In the genomic region with DNA sequence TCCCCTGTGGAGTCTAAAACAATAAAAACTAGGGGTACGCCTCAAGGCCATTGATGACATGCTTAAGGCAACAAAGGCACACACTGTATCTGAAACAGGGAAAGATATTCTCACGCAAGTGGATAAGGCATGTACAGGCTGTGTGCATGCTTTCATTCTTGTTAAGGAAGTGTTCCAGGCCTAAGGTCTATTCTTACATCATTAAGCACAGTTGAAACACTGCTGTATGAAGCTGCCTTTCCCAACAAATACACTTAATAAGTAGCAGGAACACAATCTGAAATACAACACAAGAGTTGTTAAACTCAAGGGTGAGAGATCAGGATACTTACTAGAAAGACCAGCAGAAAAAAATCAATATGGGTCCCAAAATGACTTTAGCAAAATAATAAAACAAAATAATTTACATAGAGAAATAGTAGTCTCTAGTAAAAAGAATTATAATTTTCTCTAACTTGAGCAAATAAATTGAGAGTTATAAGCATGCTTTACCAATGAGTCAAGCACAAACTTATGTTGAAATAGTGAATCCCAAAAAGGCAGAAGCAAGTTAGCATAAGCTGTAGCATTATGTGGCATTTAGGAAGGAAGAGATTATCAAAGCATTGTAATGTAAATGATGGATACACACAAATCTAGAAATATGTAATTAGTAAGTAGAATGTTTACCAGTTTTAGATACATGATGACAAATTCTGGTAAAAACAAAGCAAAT, we compare ENCODE assay signal across 34 cellular contexts.
A peak's percentile ranks its signal among the peaks of the same experiment; 100 is the strongest.
DNase-seq lines count a peak whose midpoint lies in the region; ATAC-seq and TF ChIP-seq lines count a peak whose summit lies in the region.
"Had no signal": no experiment of that assay in that cellular context is flagged by ENCODE, and none has a peak within 500 bp of the region (broad histone marks: within the 10 kb centered on the region; RNA-seq: fewer than 3 reads in every experiment).

No MANE protein-coding gene starts in this region.

- peak overlapping the region; percentile 52 for H3K9ac ChIP-seq in adipocyte (ENCODE audit: low read length)
- H3K9ac ChIP-seq: KMS-11 had no signal

- no peak for ATAC-seq in thoracic aorta (ENCODE audit: insufficient number of reproducible peaks, low FRiP score, low read depth)
- ATAC-seq: activated CD8-positive, alpha-beta T cell treated with anti-CD3 and anti-CD28 coated beads, Interleukin-2, amount 10 ng/mL, durations not matched to agents 7 days and 5 days; activated naive CD4-positive, alpha-beta T cell treated with anti-CD3 and anti-CD28 coated beads, Interleukin-2, amount 50 U/mL, for 72 hours; HCT116; mucosa of descending colon; right cardiac atrium; stimulated activated memory B cell treated with anti-CD40 and anti-IgM and Interleukin-4, amounts not matched to agents 10 μg/mL and 1 μg/mL and 100 μg/mL, for 72 hours had no signal

- H3K4me1 ChIP-seq in adipocyte (ENCODE audit: control insufficient read depth, insufficient read depth, low read length) (peaks cover 26% of the 10 kb centered on the region), thoracic aorta (ENCODE audit: control insufficient read depth in 1 of 2, low read depth in 2 of 2) (peaks cover 3 to 13% of the 10 kb centered on the region in 2 donors)
- H3K4me1 ChIP-seq: esophagus muscularis mucosa, suprapubic skin, uterus had no signal

- no peaks in the 10 kb centered on the region for H3K27me3 ChIP-seq in adipocyte (replicated peaks; ENCODE audit: control insufficient read depth, insufficient read depth, low read length)
- no peaks in the 10 kb centered on the region for H3K27me3 ChIP-seq in thoracic aorta (replicated peaks; ENCODE audit: insufficient read depth)
- H3K27me3 ChIP-seq: esophagus muscularis mucosa, ovary, suprapubic skin, uterus had no signal

- H3K9me3 ChIP-seq in adipocyte (ENCODE audit: control insufficient read depth, low read length) = no peaks in the 10 kb centered on the region
- peaks cover 4% of the 10 kb centered on the region for H3K9me3 ChIP-seq in thoracic aorta
- H3K9me3 ChIP-seq: ovary, suprapubic skin, uterus had no signal

- peak; percentile 43 for DNase-seq in EL
- DNase-seq in adipocyte (ENCODE audit: low read depth) = peak; percentile 76
- peak; percentile 48 for DNase-seq in fibroblast of pulmonary artery (ENCODE audit: low read depth)
- DNase-seq in thoracic aorta (ENCODE audit: low spot score) = no peak
- DNase-seq in DMS 273 (lab: John Stamatoyannopoulos, UW; ENCODE audit: unreplicated experiment) = no peak
- no peak for DNase-seq in posterior vena cava (ENCODE audit: low spot score)
- DNase-seq in NCI-H1092 treated with DMSO at 0.1 percent for 48 hours (lab: John Stamatoyannopoulos, UW) = no peak
- DNase-seq: activated CD4-positive, alpha-beta T cell treated with anti-CD3 and anti-CD28 coated beads for 1 hour; activated CD8-positive, alpha-beta T cell treated with anti-CD3 and anti-CD28 coated beads, Interleukin-2, amount 10 ng/mL, durations not matched to agents 7 days and 5 days; aorta; dermis blood vessel endothelial cell; DMS53; head of caudate nucleus; kidney glomerular epithelial cell; mucosa of descending colon; NCI-H146; NCI-H2107; NCI-H446 treated with DMSO at 0.1 percent for 48 hours; NCI-H82; nephron progenitor cell; ovary; right cardiac atrium; stimulated activated CD4-positive, alpha-beta T cell treated with anti-CD3 and anti-CD28 coated beads, Interleukin-12 subunit alpha, Interleukin-12 subunit beta, amount 100 ng/mL, for 4 hours; stimulated activated CD4-positive, alpha-beta T cell treated with anti-CD3 and anti-CD28 coated beads, Interleukin-4, amount 100 ng/mL, for 24 hours; T-helper 1 cell; uterus had no signal

- H3K4me3 ChIP-seq in adipocyte (ENCODE audit: low read length) = no peak overlapping the region
- H3K4me3 ChIP-seq in fibroblast of pulmonary artery (replicated peaks; ENCODE audit: low read depth, low read length) = no peak overlapping the region
- no peak overlapping the region for H3K4me3 ChIP-seq in thoracic aorta
- H3K4me3 ChIP-seq: esophagus muscularis mucosa, lung, mucosa of descending colon, ovary, suprapubic skin, uterus had no signal

- TF ChIP-seq CTCF in fibroblast of pulmonary artery (IDR thresholded peaks at IDR 0.05; ENCODE audit: low read length, missing control alignments) (no peak), thoracic aorta (IDR thresholded peaks at IDR 0.05) (no peak)

- H3K36me3 ChIP-seq in adipocyte (ENCODE audit: control insufficient read depth, insufficient read depth, low read length, severe bottlenecking) = no peaks in the 10 kb centered on the region
- H3K36me3 ChIP-seq in thoracic aorta = no peaks in the 10 kb centered on the region
- H3K36me3 ChIP-seq: esophagus muscularis mucosa, ovary, suprapubic skin, uterus had no signal

- peak overlapping the region; percentile 12 to 23 for H3K27ac ChIP-seq in thoracic aorta
- H3K27ac ChIP-seq: esophagus muscularis mucosa, KMS-11, ovary, RWPE1, suprapubic skin, uterus had no signal

- intact Hi-C loops in posterior vena cava (cut with DNase I) = no loop called here

Comparison
In these comparisons a context has a peak if more than half of its experiments do, and no peak if none do; other contexts are left out.
1. DNase-seq: peak in EL (single experiment), adipocyte (single experiment) and fibroblast of pulmonary artery (single experiment); none in thoracic aorta (single experiment), DMS 273 (single experiment), posterior vena cava (single experiment) and NCI-H1092 treated with DMSO at 0.1 percent for 48 hours (single experiment).